Comparison of ENCODE assay signal across 3 cellular contexts in the genomic region with DNA sequence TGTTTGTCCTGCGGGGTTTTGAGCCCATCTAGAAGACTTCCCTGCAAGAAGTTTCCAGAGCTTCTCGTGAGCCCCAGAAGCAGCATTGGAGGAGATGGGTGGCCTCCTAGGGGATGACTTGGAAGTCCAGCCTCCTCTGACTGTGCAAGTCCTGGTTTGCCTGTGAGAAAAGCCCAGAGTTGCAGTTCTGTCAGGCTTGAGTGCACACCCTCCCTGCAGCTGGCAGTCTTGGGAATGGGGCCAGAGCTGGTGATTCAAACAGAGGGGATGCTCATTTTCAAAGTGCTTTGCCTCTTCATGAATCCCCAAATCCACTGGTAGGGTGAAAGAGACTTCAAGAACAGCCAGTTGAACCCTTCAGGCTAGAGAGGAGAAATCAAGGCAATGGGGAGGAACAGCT.
A peak's percentile ranks its signal among the peaks of the same experiment; 100 is the strongest.
TF ChIP-seq lines count a peak whose summit lies in the region.

No MANE protein-coding gene starts in this region.

TF ChIP-seq in Ishikawa, 13 proteins besides CTCF, POLR2A, EP300 and RAD21:
- TF ChIP-seq NFIC (IDR thresholded peaks at IDR 0.05) (peak; percentile 42; the same call in 1 of the 2 replicates), ZBTB7A (IDR thresholded peaks at IDR 0.05; ENCODE audit: low read depth) (no peak)

TF ChIP-seq in H1, 55 proteins besides CTCF, POLR2A, EP300 and RAD21:
- no peak for TF ChIP-seq KDM1A (IDR thresholded peaks at IDR 0.05; ENCODE audit: borderline replicate concordance, low read length)
- TF ChIP-seq SP2 (IDR thresholded peaks at IDR 0.05; ENCODE audit: low read length): no peak
- no peak for TF ChIP-seq CBX8 (IDR thresholded peaks at IDR 0.05; ENCODE audit: borderline replicate concordance, low read depth, low read length)

TF ChIP-seq in HEK293T, 16 proteins besides CTCF, POLR2A, EP300 and RAD21:
- no peak for TF ChIP-seq BHLHE40 (IDR thresholded peaks at IDR 0.05; ENCODE audit: borderline replicate concordance)
- TF ChIP-seq LEF1 (IDR thresholded peaks at IDR 0.05; ENCODE audit: borderline replicate concordance): no peak
- no peak for TF ChIP-seq FOXA1 (IDR thresholded peaks at IDR 0.05)
- TF ChIP-seq ZNF384 (IDR thresholded peaks at IDR 0.05): no peak
- no peak for TF ChIP-seq ELF4 (IDR thresholded peaks at IDR 0.05)
- TF ChIP-seq NFRKB (IDR thresholded peaks at IDR 0.05): no peak
- no peak for TF ChIP-seq FOXM1 (IDR thresholded peaks at IDR 0.05; ENCODE audit: borderline replicate concordance)
- no peak for TF ChIP-seq SUZ12 (IDR thresholded peaks at IDR 0.05)
- TF ChIP-seq, protein P1, sequence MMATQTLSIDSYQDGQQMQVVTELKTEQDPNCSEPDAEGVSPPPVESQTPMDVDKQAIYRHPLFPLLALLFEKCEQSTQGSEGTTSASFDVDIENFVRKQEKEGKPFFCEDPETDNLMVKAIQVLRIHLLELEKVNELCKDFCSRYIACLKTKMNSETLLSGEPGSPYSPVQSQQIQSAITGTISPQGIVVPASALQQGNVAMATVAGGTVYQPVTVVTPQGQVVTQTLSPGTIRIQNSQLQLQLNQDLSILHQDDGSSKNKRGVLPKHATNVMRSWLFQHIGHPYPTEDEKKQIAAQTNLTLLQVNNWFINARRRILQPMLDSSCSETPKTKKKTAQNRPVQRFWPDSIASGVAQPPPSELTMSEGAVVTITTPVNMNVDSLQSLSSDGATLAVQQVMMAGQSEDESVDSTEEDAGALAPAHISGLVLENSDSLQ (IDR thresholded peaks at IDR 0.05): no peak
